In the genomic region with DNA sequence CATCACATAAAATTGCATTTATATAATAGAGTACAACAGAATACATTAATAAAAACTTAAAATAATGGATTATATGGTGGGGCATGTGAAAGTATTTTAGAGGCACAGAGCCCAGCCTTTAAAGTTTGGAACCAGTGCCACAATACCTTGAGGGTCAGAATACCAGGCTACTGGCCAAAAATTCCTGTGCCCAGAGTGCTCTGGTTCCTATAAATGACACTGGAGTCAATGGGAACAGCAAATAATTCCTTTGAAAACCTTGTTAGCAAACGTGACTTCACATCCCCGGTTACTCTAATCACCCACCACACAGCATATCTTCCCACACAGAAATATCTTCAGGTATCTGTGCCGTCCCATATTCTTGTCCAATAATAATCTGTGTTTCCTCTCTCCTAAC, we compare ENCODE assay signal across 16 cellular contexts.
DNase-seq lines count a peak whose midpoint lies in the region; ATAC-seq lines count a peak whose summit lies in the region.
"Had no signal": no experiment of that assay in that cellular context is flagged by ENCODE, and none has a peak within 500 bp of the region (broad histone marks: within the 10 kb centered on the region; RNA-seq: fewer than 3 reads in every experiment).

No MANE protein-coding gene starts in this region.

- DNase-seq in left ventricle myocardium superior (no peak), Right ventricle myocardium inferior (ENCODE audit: missing footprints) (no peak), astrocyte of the hippocampus (ENCODE audit: low read depth, low spot score) (peak; percentile 1), renal cortical epithelial cell (ENCODE audit: low read depth) (peak; percentile 30), DMS79 (lab: John Stamatoyannopoulos, UW) (no peak), G401 (ENCODE audit: low spot score) (no peak)
- DNase-seq: C1 segment of cervical spinal cord; Calu3; CD4-positive, alpha-beta memory T cell; COR-L47; DMS53; DND-41; GDM1; GOT3; HFFc6 had no signal

- peak; percentile 71 for ATAC-seq in left ventricle myocardium superior
- no peak for ATAC-seq in Right ventricle myocardium inferior
- ATAC-seq: GM12878 had no signal

- intact Hi-C loops in left ventricle myocardium superior (cut with micrococcal nuclease) (no loop called here), Right ventricle myocardium inferior (cut with DNase I) (no loop called here)

- in situ Hi-C loops in G401 (cut with HindIII; ENCODE audit: low sequenced_read_pairs): no loop called here

Comparison
In these comparisons a context has a peak if more than half of its experiments do, and no peak if none do; other contexts are left out.
1. DNase-seq: peak in astrocyte of the hippocampus (single experiment) and renal cortical epithelial cell (single experiment); none in left ventricle myocardium superior (single experiment), Right ventricle myocardium inferior (single experiment), DMS79 (single experiment) and G401 (single experiment).